ENCODE assay signal across 9 cellular contexts in genomic region chr13:97226788-97227627, GRCh38. TPM values are rescaled to one million over a fixed set of nuclear protein-coding genes. Genes with fewer than 3 reads are reported as not detected.
DNase-seq lines count a peak whose midpoint lies in the region; ATAC-seq and TF ChIP-seq lines count a peak whose summit lies in the region.
"Had no signal": no experiment of that assay in that cellular context is flagged by ENCODE, and none has a peak within 500 bp of the region (broad histone marks: within the 10 kb centered on the region; RNA-seq: fewer than 3 reads in every experiment).

No MANE protein-coding gene starts in this region.

- no peaks in the 10 kb centered on the region for H3K27me3 ChIP-seq in CD4-positive, alpha-beta memory T cell (ENCODE audit: insufficient read depth, low read length)
- no peaks in the 10 kb centered on the region for H3K27me3 ChIP-seq in foreskin keratinocyte

- TF ChIP-seq CTCF in WTC11 (IDR thresholded peaks at IDR 0.05) (no peak), retinal pigment epithelial cell (conservative IDR thresholded peaks at IDR 0.05; ENCODE audit: low read depth, low read length) (no peak), foreskin keratinocyte (conservative IDR thresholded peaks at IDR 0.05) (no peak)

- peaks cover 6 to 25% of the 10 kb centered on the region in 2 donors for H3K36me3 Mint-ChIP-seq in CD4-positive, alpha-beta memory T cell
- no peaks in the 10 kb centered on the region for H3K36me3 Mint-ChIP-seq in WTC11

- H3K36me3 ChIP-seq in CD4-positive, alpha-beta memory T cell (ENCODE audit: insufficient read depth, low read length), result no peaks in the 10 kb centered on the region

- peak overlapping the region; percentile 90 for H3K27ac ChIP-seq in CD4-positive, alpha-beta memory T cell (ENCODE audit: low read depth, low read length)
- H3K27ac ChIP-seq in foreskin keratinocyte, result no peak overlapping the region
- H3K27ac ChIP-seq: HL-60 had no signal

- POLR2A ChIA-PET in CD4-positive, alpha-beta memory T cell (lab: Charles Lee; ENCODE audit: partially characterized antibody), result interaction anchor here (0.6 to 7.0 kb wide), 9 partner anchors 9 to 212 kb away, joined by 3 to 85 read pairs (median 6); partner anchors contain the start of gene RAP2A
- POLR2A ChIA-PET in WTC11 (lab: Charles Lee), result interaction anchor here (0.7 to 1.4 kb wide), 2 partner anchors 117 to 206 kb away, joined by 3 to 6 read pairs; no protein-coding TSS in a partner anchor

- peak; percentile 48 to 82 (median 51) for DNase-seq in CD4-positive, alpha-beta memory T cell
- DNase-seq in WTC11 (ENCODE audit: low spot score) (no peak), erythroblast (lab: John Stamatoyannopoulos, UW) (peak; percentile 79 to 82), retinal pigment epithelial cell (ENCODE audit: low read depth) (no peak), foreskin keratinocyte (no peak), NCI-H748 (lab: John Stamatoyannopoulos, UW; ENCODE audit: unreplicated experiment) (no peak)

- H3K27ac Mint-ChIP-seq in CD4-positive, alpha-beta memory T cell, result peak overlapping the region; percentile 96 to 99 (median 98)
- no peak overlapping the region for H3K27ac Mint-ChIP-seq in WTC11

- intact Hi-C loops in CD4-positive, alpha-beta memory T cell (cut with micrococcal nuclease), result loop anchor here (5.0 kb wide), 1 partner anchor 115 kb away; no protein-coding TSS in a partner anchor

- ATAC-seq in GM19328 (IDR thresholded peaks at IDR 0.05; ENCODE audit: unreplicated experiment) (peak; percentile 45), HG03196 (IDR thresholded peaks at IDR 0.05; ENCODE audit: unreplicated experiment) (peak; percentile 46), WTC11 (peak; percentile 72), foreskin keratinocyte (no peak)

- H3K9me3 Mint-ChIP-seq in CD4-positive, alpha-beta memory T cell, result no peaks in the 10 kb centered on the region
- no peaks in the 10 kb centered on the region for H3K9me3 Mint-ChIP-seq in WTC11

- no peaks in the 10 kb centered on the region for H3K27me3 Mint-ChIP-seq in CD4-positive, alpha-beta memory T cell
- H3K27me3 Mint-ChIP-seq in WTC11 (ENCODE audit: low read depth), result peaks cover 98% of the 10 kb centered on the region

- no peaks in the 10 kb centered on the region for H3K9me3 ChIP-seq in CD4-positive, alpha-beta memory T cell (ENCODE audit: control insufficient read depth in 1 of 2, low read length in 2 of 2)

- H3K4me3 Mint-ChIP-seq in CD4-positive, alpha-beta memory T cell, result peak overlapping the region; percentile 88 to 96 (median 94)
- H3K4me3 Mint-ChIP-seq in WTC11, result no peak overlapping the region

- TF ChIP-seq POLR2A in erythroblast (IDR thresholded peaks at IDR 0.05; ENCODE audit: low read length), result peak; percentile 75

- CTCF ChIA-PET in CD4-positive, alpha-beta memory T cell (lab: Charles Lee; ENCODE audit: partially characterized antibody), result interaction anchor here (0.5 to 7.8 kb wide), 12 partner anchors 9 to 1566 kb away, joined by 3 to 72 read pairs (median 3); no protein-coding TSS in a partner anchor
- CTCF ChIA-PET in WTC11 (lab: Charles Lee), result interaction anchor here (0.6 to 6.8 kb wide), 4 partner anchors 14 to 232 kb away, joined by 3 to 37 read pairs (median 4); no protein-coding TSS in a partner anchor

- H3K4me1 Mint-ChIP-seq in CD4-positive, alpha-beta memory T cell, result peaks cover 39 to 80% (median 59%) of the 10 kb centered on the region in 4 donors
- peaks cover 35% of the 10 kb centered on the region for H3K4me1 Mint-ChIP-seq in WTC11

- H3K4me1 ChIP-seq in CD4-positive, alpha-beta memory T cell (ENCODE audit: insufficient read depth, low read length), result peaks cover 46% of the 10 kb centered on the region
- peaks cover 29% of the 10 kb centered on the region for H3K4me1 ChIP-seq in foreskin keratinocyte

- peak overlapping the region; percentile 17 to 30 for H3K4me3 ChIP-seq in CD4-positive, alpha-beta memory T cell (ENCODE audit: low read length in 2 of 2)
- H3K4me3 ChIP-seq in retinal pigment epithelial cell (ENCODE audit: low read length), result peak overlapping the region; percentile 98

TF ChIP-seq in WTC11, 78 proteins besides CTCF, POLR2A, EP300 and RAD21:
- TF ChIP-seq FOXK1 (CRISPR knock-in tag; IDR thresholded peaks at IDR 0.05), result 0 out of 2 replicates have a peak, but pooled peaks have one; percentile 35
- TF ChIP-seq SOX15 (CRISPR knock-in tag; IDR thresholded peaks at IDR 0.05), result no peak

RNA-seq across cellular contexts. Expression of gene MBNL2, which starts 4.9 kb away (rescaled TPM):
- total RNA-seq in CD4-positive, alpha-beta memory T cell, result 10 to 100 TPM; 33.0 to 36.2 TPM
- polyA plus RNA-seq in CD4-positive, alpha-beta memory T cell, result 10 to 100 TPM; 20.1 to 23.7 TPM
- total RNA-seq in WTC11 (2021) (0.85 to 1.9 TPM (median 1.7 TPM) in 3 replicates), foreskin keratinocyte (27.3 and 33.1 TPM in 2 replicates)
- polyA plus RNA-seq in foreskin keratinocyte, result 5.0 and 5.2 TPM in 2 replicates

Comparison
In these comparisons a context has a peak if more than half of its experiments do, and no peak if none do; other contexts are left out.
1. DNase-seq: peak in CD4-positive, alpha-beta memory T cell (5 of 5) and erythroblast (2 of 2); none in WTC11 (single experiment), retinal pigment epithelial cell (single experiment), foreskin keratinocyte (0 of 2) and NCI-H748 (single experiment).